In genomic region chr20:47501483-47502270, GRCh38 we compare ENCODE assay signal across 1 cellular context.
TF ChIP-seq lines count a peak whose summit lies in the region.

Gene NCOA3 (plus strand): TSS chr20:47501887. CDS start chr20:47622248, 120,361 bp downstream.

TF ChIP-seq in SK-N-SH treated with all-trans-retinoic acid at 6 μM for 48 hours, 23 proteins besides CTCF, POLR2A, EP300 and RAD21 (continued from another document):
- TF ChIP-seq, protein P1, sequence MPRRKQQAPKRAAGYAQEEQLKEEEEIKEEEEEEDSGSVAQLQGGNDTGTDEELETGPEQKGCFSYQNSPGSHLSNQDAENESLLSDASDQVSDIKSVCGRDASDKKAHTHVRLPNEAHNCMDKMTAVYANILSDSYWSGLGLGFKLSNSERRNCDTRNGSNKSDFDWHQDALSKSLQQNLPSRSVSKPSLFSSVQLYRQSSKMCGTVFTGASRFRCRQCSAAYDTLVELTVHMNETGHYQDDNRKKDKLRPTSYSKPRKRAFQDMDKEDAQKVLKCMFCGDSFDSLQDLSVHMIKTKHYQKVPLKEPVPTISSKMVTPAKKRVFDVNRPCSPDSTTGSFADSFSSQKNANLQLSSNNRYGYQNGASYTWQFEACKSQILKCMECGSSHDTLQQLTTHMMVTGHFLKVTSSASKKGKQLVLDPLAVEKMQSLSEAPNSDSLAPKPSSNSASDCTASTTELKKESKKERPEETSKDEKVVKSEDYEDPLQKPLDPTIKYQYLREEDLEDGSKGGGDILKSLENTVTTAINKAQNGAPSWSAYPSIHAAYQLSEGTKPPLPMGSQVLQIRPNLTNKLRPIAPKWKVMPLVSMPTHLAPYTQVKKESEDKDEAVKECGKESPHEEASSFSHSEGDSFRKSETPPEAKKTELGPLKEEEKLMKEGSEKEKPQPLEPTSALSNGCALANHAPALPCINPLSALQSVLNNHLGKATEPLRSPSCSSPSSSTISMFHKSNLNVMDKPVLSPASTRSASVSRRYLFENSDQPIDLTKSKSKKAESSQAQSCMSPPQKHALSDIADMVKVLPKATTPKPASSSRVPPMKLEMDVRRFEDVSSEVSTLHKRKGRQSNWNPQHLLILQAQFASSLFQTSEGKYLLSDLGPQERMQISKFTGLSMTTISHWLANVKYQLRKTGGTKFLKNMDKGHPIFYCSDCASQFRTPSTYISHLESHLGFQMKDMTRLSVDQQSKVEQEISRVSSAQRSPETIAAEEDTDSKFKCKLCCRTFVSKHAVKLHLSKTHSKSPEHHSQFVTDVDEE (CRISPR knock-in tag; IDR thresholded peaks at IDR 0.05) = peak; percentile 57; the same call in 1 of the 2 replicates
- TF ChIP-seq TOX (CRISPR knock-in tag; IDR thresholded peaks at IDR 0.05; ENCODE audit: borderline replicate concordance) = no peak
- TF ChIP-seq, protein P2, sequence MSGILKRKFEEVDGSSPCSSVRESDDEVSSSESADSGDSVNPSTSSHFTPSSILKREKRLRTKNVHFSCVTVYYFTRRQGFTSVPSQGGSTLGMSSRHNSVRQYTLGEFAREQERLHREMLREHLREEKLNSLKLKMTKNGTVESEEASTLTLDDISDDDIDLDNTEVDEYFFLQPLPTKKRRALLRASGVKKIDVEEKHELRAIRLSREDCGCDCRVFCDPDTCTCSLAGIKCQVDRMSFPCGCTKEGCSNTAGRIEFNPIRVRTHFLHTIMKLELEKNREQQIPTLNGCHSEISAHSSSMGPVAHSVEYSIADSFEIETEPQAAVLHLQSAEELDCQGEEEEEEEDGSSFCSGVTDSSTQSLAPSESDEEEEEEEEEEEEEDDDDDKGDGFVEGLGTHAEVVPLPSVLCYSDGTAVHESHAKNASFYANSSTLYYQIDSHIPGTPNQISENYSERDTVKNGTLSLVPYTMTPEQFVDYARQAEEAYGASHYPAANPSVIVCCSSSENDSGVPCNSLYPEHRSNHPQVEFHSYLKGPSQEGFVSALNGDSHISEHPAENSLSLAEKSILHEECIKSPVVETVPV (CRISPR knock-in tag; IDR thresholded peaks at IDR 0.05) = no peak
- no peak for TF ChIP-seq SNAI2 (CRISPR knock-in tag; IDR thresholded peaks at IDR 0.05)
- TF ChIP-seq ZNF70 (CRISPR knock-in tag; IDR thresholded peaks at IDR 0.05) = no peak
- no peak for TF ChIP-seq ZFP30 (CRISPR knock-in tag; IDR thresholded peaks at IDR 0.05)
- 0 out of 2 replicates have a peak, but pooled peaks have one; percentile 50 for TF ChIP-seq ZFP3 (CRISPR knock-in tag; IDR thresholded peaks at IDR 0.05)
